ENCODE assay signal across 9 cellular contexts in genomic region chr1:147292635-147293251, GRCh38. TPM values are rescaled to one million over a fixed set of nuclear protein-coding genes. Genes with fewer than 3 reads are reported as not detected.
DNase-seq lines count a peak whose midpoint lies in the region; ATAC-seq, FAIRE-seq and TF ChIP-seq lines count a peak whose summit lies in the region.
"Had no signal": no experiment of that assay in that cellular context is flagged by ENCODE, and none has a peak within 500 bp of the region (broad histone marks: within the 10 kb centered on the region; RNA-seq: fewer than 3 reads in every experiment).

No MANE protein-coding gene starts in this region.

- no peak overlapping the region for H3K4me3 ChIP-seq in heart left ventricle
- H3K4me3 ChIP-seq in left ventricle myocardium inferior = no peak overlapping the region
- H3K4me3 ChIP-seq in SJSA1 = no peak overlapping the region
- no peak overlapping the region for H3K4me3 ChIP-seq in fibroblast of pulmonary artery (replicated peaks; ENCODE audit: low read depth, low read length)
- no peak overlapping the region for H3K4me3 ChIP-seq in aorta (ENCODE audit: low read length in 2 of 2)

- intact Hi-C loops in heart left ventricle (cut with DNase I) (no loop called here), left ventricle myocardium inferior (cut with micrococcal nuclease) (no loop called here), aorta (cut with DNase I) (no loop called here)

- no peak for DNase-seq in heart left ventricle
- no peak for DNase-seq in left ventricle myocardium inferior
- DNase-seq in SJSA1 (ENCODE audit: low read depth in 1 of 2, low spot score in 2 of 2) = peak; percentile 84 to 87
- DNase-seq in fibroblast of pulmonary artery (ENCODE audit: low read depth) = peak; percentile 87
- DNase-seq in aorta = peak in 1 of 2 donors; percentile 53
- no peak for DNase-seq in NCI-H2171 treated with DMSO at 0.1 percent for 48 hours (lab: John Stamatoyannopoulos, UW)
- DNase-seq in D721Med (ENCODE audit: insufficient read length, low spot score) = no peak
- DNase-seq: DMS 273 treated with DMSO at 0.1 percent for 48 hours had no signal

- H3K36me3 ChIP-seq in heart left ventricle (peaks cover 0 to 100% (median 94%) of the 10 kb centered on the region in 9 donors), left ventricle myocardium inferior (peaks cover 98% of the 10 kb centered on the region), SJSA1 (peaks cover 63% of the 10 kb centered on the region), aorta (ENCODE audit: control insufficient read depth in 1 of 2, insufficient read depth in 2 of 2, low read length in 1 of 2) (peaks cover 16 to 18% of the 10 kb centered on the region in 2 donors)

- H3K9me3 ChIP-seq in heart left ventricle = no peaks in the 10 kb centered on the region
- no peaks in the 10 kb centered on the region for H3K9me3 ChIP-seq in left ventricle myocardium inferior (replicated peaks)
- H3K9me3 ChIP-seq in SJSA1 (replicated peaks) = no peaks in the 10 kb centered on the region
- no peaks in the 10 kb centered on the region for H3K9me3 ChIP-seq in aorta (ENCODE audit: control insufficient read depth, low read length)

- TF ChIP-seq CTCF in heart left ventricle (IDR thresholded peaks at IDR 0.05) (no peak), left ventricle myocardium inferior (IDR thresholded peaks at IDR 0.05; ENCODE audit: borderline replicate concordance) (no peak), fibroblast of pulmonary artery (IDR thresholded peaks at IDR 0.05; ENCODE audit: low read length, missing control alignments) (no peak), D721Med (IDR thresholded peaks at IDR 0.05; ENCODE audit: insufficient read depth, missing control alignments) (no peak)

- H3K27me3 ChIP-seq in heart left ventricle = no peaks in the 10 kb centered on the region
- no peaks in the 10 kb centered on the region for H3K27me3 ChIP-seq in left ventricle myocardium inferior (ENCODE audit: low read depth)
- no peaks in the 10 kb centered on the region for H3K27me3 ChIP-seq in SJSA1 (replicated peaks)
- no peaks in the 10 kb centered on the region for H3K27me3 ChIP-seq in aorta (ENCODE audit: control insufficient read depth in 1 of 2, insufficient read depth in 2 of 2, low read length in 1 of 2)

- FAIRE-seq in D721Med (lab: Jason Lieb, UNC) = no peak

- no peak overlapping the region for H3K27ac ChIP-seq in heart left ventricle
- H3K27ac ChIP-seq in left ventricle myocardium inferior (replicated peaks) = no peak overlapping the region
- H3K27ac ChIP-seq in SJSA1 = peak overlapping the region; percentile 95
- peak overlapping the region in 1 of 2 donors; percentile 13 for H3K27ac ChIP-seq in aorta (ENCODE audit: low read depth in 1 of 2, low read length in 2 of 2)

- H3K4me1 ChIP-seq in heart left ventricle (no peaks in the 10 kb centered on the region), left ventricle myocardium inferior (no peaks in the 10 kb centered on the region), SJSA1 (replicated peaks) (peaks cover 24% of the 10 kb centered on the region), aorta (ENCODE audit: control insufficient read depth in 1 of 2, insufficient read depth in 2 of 2, low read length in 2 of 2) (peaks cover 0 to 3% of the 10 kb centered on the region in 2 donors)

- ATAC-seq in heart left ventricle (peak; percentile 46 to 69 (median 61)), aorta (ENCODE audit: low FRiP score) (peak; percentile 56), HG03378 (IDR thresholded peaks at IDR 0.05; ENCODE audit: unreplicated experiment) (no peak)

- 64 to 92% (median 90%) methylated on average over 3 of the region's 3 CpGs for WGBS in heart left ventricle, 4 donors
- WGBS in aorta, 2 donors = 56% methylated on average over 3 of the region's 3 CpGs

- TF ChIP-seq POLR2A in heart left ventricle (IDR thresholded peaks at IDR 0.05) = no peak

RNA-seq across cellular contexts. Expression of gene CHD1L, which starts 50.3 kb away (rescaled TPM):
- total RNA-seq in heart left ventricle (10 to 100 TPM in 3 of 9 donors, 1 to 10 TPM in 6; 6.0 to 17.7 (median 8.2) TPM), left ventricle myocardium inferior (7.6 TPM), aorta (10 to 100 TPM; 61.7 to 74.2 TPM)
- polyA plus RNA-seq in heart left ventricle (1 to 10 TPM; 5.8 to 6.9 TPM), aorta (10 to 100 TPM; 17.4 to 21.1 TPM)
- total RNA-seq in SJSA1 (2014; rRNA removed; shearing (Covaris generic)) = 43.4 and 52.5 TPM in 2 replicates

Comparison
In these comparisons a context has a peak if more than half of its experiments do, and no peak if none do; other contexts are left out.
1. DNase-seq: peak in SJSA1 (2 of 2) and fibroblast of pulmonary artery (single experiment); none in heart left ventricle (0 of 5), left ventricle myocardium inferior (single experiment), NCI-H2171 treated with DMSO at 0.1 percent for 48 hours (single experiment) and D721Med (single experiment).